Comparison of ENCODE assay signal across 8 cellular contexts in the genomic region with DNA sequence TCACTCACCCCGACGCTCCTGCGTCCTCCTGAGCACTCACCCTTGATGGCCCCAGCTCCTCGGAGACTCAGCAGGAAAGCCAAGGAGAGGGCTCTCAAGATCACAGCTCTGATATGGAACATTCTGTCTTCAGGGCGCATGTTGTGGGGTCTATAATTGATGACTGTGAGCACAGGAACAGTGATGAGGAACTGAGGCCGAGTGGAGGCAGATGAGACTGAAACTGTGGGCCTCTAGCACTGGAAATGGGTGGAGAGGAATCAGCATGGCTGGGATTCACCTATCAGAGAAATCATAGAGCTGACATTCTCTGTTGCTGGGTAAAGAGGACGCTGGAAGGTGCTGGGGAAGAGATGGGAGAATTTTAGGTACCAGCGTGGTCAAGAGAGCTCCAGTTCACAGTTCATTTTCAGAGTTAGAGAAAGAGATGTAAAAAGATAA. TPM values are rescaled to one million over a fixed set of nuclear protein-coding genes. Genes with fewer than 3 reads are reported as not detected.
DNase-seq lines count a peak whose midpoint lies in the region; ATAC-seq, FAIRE-seq and TF ChIP-seq lines count a peak whose summit lies in the region.

A gene (minus strand): TSS at position 219 of the 441 bp plus-strand sequence.

- no peak within 1 kb of the TSS for H3K4me3 Mint-ChIP-seq in brain

- peak; percentile 60 for FAIRE-seq in HepG2 (lab: Jason Lieb, UNC)

- peaks cover under 1% of the 10 kb centered on the region; the same call in 1 of the 2 replicates for H3K36me3 ChIP-seq in ACC112 (ENCODE audit: insufficient read depth, low read length)
- no peaks in the 10 kb centered on the region for H3K36me3 ChIP-seq in HepG2 (replicated peaks in 1 of 2; ENCODE audit: control insufficient read depth in 1 of 2, insufficient read depth in 2 of 2, low read length in 2 of 2)
- no peaks in the 10 kb centered on the region for H3K36me3 ChIP-seq in thoracic aorta

- no peak within 1 kb of the TSS for H3K9ac ChIP-seq in HepG2 (ENCODE audit: insufficient read depth, low read depth, low read length)

- no peaks in the 10 kb centered on the region for H3K4me1 Mint-ChIP-seq in brain

- no peak within 1 kb of the TSS for H3K27ac ChIP-seq in ACC112 (ENCODE audit: low read depth, low read length)
- no peak within 1 kb of the TSS for H3K27ac ChIP-seq in HepG2 (ENCODE audit: extremely low read length, insufficient read depth, low read length)
- peak within 1 kb of the TSS; percentile 11 to 45 for H3K27ac ChIP-seq in thoracic aorta

- H2AFZ ChIP-seq in ACC112 (ENCODE audit: low read length, unreplicated experiment) = peak within 1 kb of the TSS; percentile 65
- H2AFZ ChIP-seq in HepG2 (ENCODE audit: low read length) = no peak within 1 kb of the TSS

- WGBS in HepG2 (ENCODE audit: low lambda C conversion rate) = 11% methylated on average over 8 of the region's 8 CpGs

- H3K4me3 ChIP-seq in ACC112 (ENCODE audit: low read depth, low read length) (peak within 1 kb of the TSS; percentile 60; the same call in 1 of the 2 replicates), HepG2 (replicated peaks in 1 of 3; ENCODE audit: insufficient read depth in 1 of 3, low read depth in 2 of 3, low read length in 3 of 3) (no peak within 1 kb of the TSS), thoracic aorta (peak within 1 kb of the TSS; percentile 61)

- H4K20me1 ChIP-seq in HepG2 (ENCODE audit: insufficient read depth, low read length) = no peaks in the 10 kb centered on the region

- POLR2A ChIA-PET in HepG2 (lab: Yijun Ruan, JAX) = no interaction called here

- no peaks in the 10 kb centered on the region for H3K4me1 ChIP-seq in ACC112 (ENCODE audit: control insufficient read depth, insufficient read depth, low read length, unreplicated experiment)
- H3K4me1 ChIP-seq in HepG2 (ENCODE audit: insufficient read depth, low read length) = no peaks in the 10 kb centered on the region
- no peaks in the 10 kb centered on the region for H3K4me1 ChIP-seq in thoracic aorta (ENCODE audit: control insufficient read depth in 1 of 2, low read depth in 2 of 2)

- H3K4me2 ChIP-seq in HepG2 (ENCODE audit: low read depth, low read length) = no peak within 1 kb of the TSS

- H3K9me3 Mint-ChIP-seq in brain = no peaks in the 10 kb centered on the region

- intact Hi-C loops in HepG2 (cut with micrococcal nuclease; ENCODE audit: unreplicated experiment) = no loop called here

- ATAC-seq in GM18517 (IDR thresholded peaks at IDR 0.05; ENCODE audit: unreplicated experiment) (peak; percentile 59), HG02852 (IDR thresholded peaks at IDR 0.05; ENCODE audit: unreplicated experiment) (peak; percentile 70), HepG2 (peak; percentile 39; the same call in 1 of the 3 replicates), thoracic aorta (ENCODE audit: insufficient number of reproducible peaks, low FRiP score, low read depth) (peak; percentile 37)

- peaks cover 25% of the 10 kb centered on the region for H3K27me3 Mint-ChIP-seq in brain

- TF ChIP-seq EP300 in HepG2 (IDR thresholded peaks at IDR 0.05; ENCODE audit: low read depth in 2 of 2, low read length in 2 of 2) (no peak), HepG2 (CRISPR knock-in tag; IDR thresholded peaks at IDR 0.05; ENCODE audit: borderline replicate concordance) (no peak)

- no TSS peak for BruUV-seq in HepG2 (replicated peaks; lab: Mats Ljungman, UMichigan)

- CTCF ChIA-PET in HepG2 (lab: Yijun Ruan, JAX; ENCODE audit: low intra/inter-chr PET ratio, low total read pairs) = no interaction called here

- no peaks in the 10 kb centered on the region for H3K9me3 ChIP-seq in HepG2 (ENCODE audit: low read length)
- no peaks in the 10 kb centered on the region for H3K9me3 ChIP-seq in thoracic aorta

- H3K27me3 ChIP-seq in ACC112 (ENCODE audit: insufficient read depth, low read length) = no peaks in the 10 kb centered on the region
- H3K27me3 ChIP-seq in HepG2 (ENCODE audit: control insufficient read depth in 1 of 2, insufficient read depth in 2 of 2, low read length in 2 of 2) = peaks cover 0 to 14% of the 10 kb centered on the region in 2 experiments; a peak in 4 of 5 replicates
- no peaks in the 10 kb centered on the region for H3K27me3 ChIP-seq in thoracic aorta (replicated peaks; ENCODE audit: insufficient read depth)

- DNase-seq in RPMI7951 (ENCODE audit: low read depth) (peak; percentile 41), HepG2 (ENCODE audit: low spot score) (no peak), thoracic aorta (ENCODE audit: low spot score) (no peak), NCI-H2029 (lab: John Stamatoyannopoulos, UW) (no peak)

- no peaks in the 10 kb centered on the region for H3K36me3 Mint-ChIP-seq in brain

- no peak for TF ChIP-seq POLR2A in HepG2 (IDR thresholded peaks at IDR 0.05; ENCODE audit: insufficient read depth in 1 of 2, low read depth in 2 of 2, low read length in 2 of 2)

- TF ChIP-seq CTCF in brain (conservative IDR thresholded peaks at IDR 0.05) (no peak), HepG2 (CRISPR knock-in tag; IDR thresholded peaks at IDR 0.05) (no peak), thoracic aorta (IDR thresholded peaks at IDR 0.05) (no peak)

- no peak for TF ChIP-seq RAD21 in HepG2 (CRISPR knock-in tag; IDR thresholded peaks at IDR 0.05)

- in situ Hi-C loops in HepG2 (cut with HindIII; ENCODE audit: extremely low pct_ligation_motif_present, low pct_unique_long_range_greater_than_20kb) = no loop called here

- H3K79me2 ChIP-seq in ACC112 (ENCODE audit: control insufficient read depth, insufficient read depth, low read length, unreplicated experiment) = no peaks in the 10 kb centered on the region
- H3K79me2 ChIP-seq in HepG2 (ENCODE audit: insufficient read depth, low read length) = no peaks in the 10 kb centered on the region

- no peak within 1 kb of the TSS for H3K27ac Mint-ChIP-seq in brain

TF ChIP-seq in HepG2, 621 proteins besides CTCF, POLR2A, EP300 and RAD21:
- peak; percentile 98 for TF ChIP-seq RFX5 (IDR thresholded peaks at IDR 0.05; ENCODE audit: low read depth, low read length)
- peak; percentile 98 for TF ChIP-seq RFXAP (CRISPR knock-in tag; IDR thresholded peaks at IDR 0.05; ENCODE audit: borderline replicate concordance)
- TF ChIP-seq RFXANK (CRISPR knock-in tag; IDR thresholded peaks at IDR 0.05) = peak; percentile 98
- TF ChIP-seq, protein P1, sequence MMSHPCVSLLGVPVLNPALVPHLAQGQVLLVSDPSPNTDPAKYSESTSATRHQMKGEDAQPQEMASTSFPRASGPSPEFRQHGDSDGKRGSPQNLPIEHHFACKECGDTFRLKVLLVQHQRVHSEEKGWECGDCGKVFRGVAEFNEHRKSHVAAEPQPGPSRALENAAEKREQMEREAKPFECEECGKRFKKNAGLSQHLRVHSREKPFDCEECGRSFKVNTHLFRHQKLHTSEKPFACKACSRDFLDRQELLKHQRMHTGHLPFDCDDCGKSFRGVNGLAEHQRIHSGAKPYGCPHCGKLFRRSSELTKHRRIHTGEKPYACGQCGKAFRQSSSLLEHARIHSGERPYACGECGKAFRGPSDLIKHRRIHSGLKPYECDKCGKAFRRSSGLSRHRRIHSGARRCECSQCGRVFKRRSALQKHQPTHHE (CRISPR knock-in tag; IDR thresholded peaks at IDR 0.05; ENCODE audit: borderline replicate concordance) = no peak

RNA-seq across cellular contexts. Expression of the gene that starts here (rescaled TPM):
- total RNA-seq in RPMI7951 (2014; rRNA removed; shearing (Covaris generic)) = 4.4 and 10.0 TPM in 2 replicates
- 56.8 TPM for polyA plus RNA-seq in brain (ENCODE audit: insufficient read depth, low read depth, low replicate concordance)
- total RNA-seq in HepG2 (2016; rRNA removed; fragmentation: Illumina TruSeq; extraction: Trizol) = not detected in 2 replicates
- not detected in 2 replicates for total RNA-seq in HepG2 (2016; cell fraction: cytosol; rRNA removed; fragmentation: Illumina TruSeq; extraction: Trizol; ENCODE audit: low read depth)
- total RNA-seq in HepG2 (2016; cell fraction: insoluble cytoplasmic fraction; rRNA removed; fragmentation: Illumina TruSeq; extraction: Trizol) = not detected in 2 replicates
- not detected in 2 replicates for total RNA-seq in HepG2 (2016; cell fraction: membrane; rRNA removed; fragmentation: Illumina TruSeq; extraction: Trizol)
- not detected in 2 replicates for total RNA-seq in HepG2 (2016; cell fraction: nucleus; rRNA removed; fragmentation: Illumina TruSeq; extraction: Trizol)
- not detected in 2 replicates for polyA plus RNA-seq in HepG2 (2011; rRNA removed)
- polyA plus RNA-seq in HepG2 (2011; cell fraction: cytosol; rRNA removed) = 0.05 and 0.18 TPM in 2 replicates
- not detected in 2 replicates for polyA plus RNA-seq in HepG2 (2011; cell fraction: nucleus; rRNA removed)
- not detected in 2 replicates for polyA plus RNA-seq in HepG2 (2012)
- polyA plus RNA-seq in HepG2 (2016; cell fraction: cytosol; fragmentation: Illumina TruSeq; extraction: Trizol; ENCODE audit: low read depth) = not detected in 2 replicates
- not detected in 2 replicates for polyA plus RNA-seq in HepG2 (2016; cell fraction: insoluble cytoplasmic fraction; fragmentation: Illumina TruSeq; extraction: Trizol; ENCODE audit: low read depth)
- not detected in 2 replicates for polyA plus RNA-seq in HepG2 (2016; cell fraction: membrane; fragmentation: Illumina TruSeq; extraction: Trizol; ENCODE audit: low read depth)
- not detected in 2 replicates for polyA plus RNA-seq in HepG2 (2016; cell fraction: nucleus; fragmentation: Illumina TruSeq; extraction: Trizol; ENCODE audit: insufficient read depth, low read depth)
- polyA minus RNA-seq in HepG2 (2011; rRNA and poly(A)+ RNA removed; ENCODE audit: low replicate concordance) = 0.77 TPM in 1 of 2 replicates, not detected in the other
- polyA minus RNA-seq in HepG2 (2011; cell fraction: cytosol; rRNA and poly(A)+ RNA removed) = not detected in 2 replicates
- not detected in 2 replicates for polyA minus RNA-seq in HepG2 (2011; cell fraction: nucleus; rRNA and poly(A)+ RNA removed)
- 100 to 1,000 TPM; 141 to 148 TPM for total RNA-seq in thoracic aorta

Comparison
In these comparisons a context has a peak if more than half of its experiments do, and no peak if none do; other contexts are left out.
1. RNA of the gene that starts here (total RNA-seq): 141 to 148 TPM in thoracic aorta; 4.4 to 10.0 TPM in RPMI7951 and not detected in HepG2; every median in the first group is over 10 times any median in the second.
2. RNA of the gene that starts here (polyA plus RNA-seq): 56.8 TPM in brain (single experiment); 0.05 to 0.18 TPM in HepG2; every median in the first group is over 10 times any median in the second.
3. Peak in ATAC-seq in HepG2; RNA of the gene not detected or under 1 TPM.
4. H3K27ac ChIP-seq: peak in thoracic aorta (2 of 2); none in ACC112 (single experiment) and HepG2 (single experiment).
5. H3K4me3 ChIP-seq: peak in ACC112 (single experiment) and thoracic aorta (single experiment); none in HepG2 (0 of 3).
6. Peak in every context shown above with its lines, with median percentiles within 50 percentile points of each other: ATAC-seq.